Comparison of ENCODE assay signal across 9 cellular contexts in the genomic region with DNA sequence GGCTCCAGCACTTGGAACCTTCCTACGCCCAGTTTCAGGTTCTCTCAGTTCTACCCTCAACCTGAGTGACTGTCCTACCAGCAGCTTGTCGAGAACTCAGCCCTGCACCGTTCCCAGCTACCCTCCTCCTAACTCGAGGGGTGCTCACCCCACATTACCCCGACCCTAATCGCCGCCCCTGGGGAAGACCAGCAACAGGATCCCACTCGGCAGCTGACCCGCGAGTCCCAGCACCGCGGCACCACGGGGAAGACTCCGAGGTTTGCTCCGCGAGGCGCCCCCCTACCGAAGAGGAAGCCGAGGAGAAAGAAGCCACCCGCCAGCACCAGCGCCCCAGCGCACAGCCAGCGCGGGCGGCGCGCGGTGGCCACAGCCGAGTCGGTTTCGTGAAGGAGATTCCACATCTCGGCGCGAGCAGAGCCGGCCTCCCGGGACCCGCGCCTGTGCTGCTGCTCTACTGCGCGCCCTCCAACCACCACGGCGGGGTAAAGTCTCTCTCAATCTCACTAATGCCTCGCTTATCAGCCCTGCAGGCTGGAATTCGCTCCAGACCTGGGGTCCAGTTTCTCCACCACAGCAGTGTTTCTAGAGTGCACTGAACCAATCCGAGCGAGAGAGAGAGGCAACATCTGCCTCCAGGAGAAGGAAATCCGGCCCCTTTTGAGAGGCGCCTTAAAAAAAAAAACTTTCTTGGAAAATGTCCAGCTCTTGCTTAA. TPM values are rescaled to one million over a fixed set of nuclear protein-coding genes. Genes with fewer than 3 reads are reported as not detected.
DNase-seq lines count a peak whose midpoint lies in the region; ATAC-seq and TF ChIP-seq lines count a peak whose summit lies in the region.
"Had no signal": no experiment of that assay in that cellular context is flagged by ENCODE, and none has a peak within 500 bp of the region (broad histone marks: within the 10 kb centered on the region; RNA-seq: fewer than 3 reads in every experiment).

A gene (minus strand): TSS at position 597 of the 716 bp plus-strand sequence. CDS start 193 bp downstream, at position 404.

- H3K36me3 ChIP-seq in Panc1 (ENCODE audit: control insufficient read depth, insufficient read depth, low read length) = no peaks in the 10 kb centered on the region

- H3K4me3 Mint-ChIP-seq in activated naive CD4-positive, alpha-beta T cell treated with anti-CD3 and anti-CD28 coated beads for 36 hours = no peak within 1 kb of the TSS

- ATAC-seq in Panc1 (peak; percentile 85), Right ventricle myocardium superior (ENCODE audit: poor library complexity) (peak; percentile 90), GM21528 (IDR thresholded peaks at IDR 0.05; ENCODE audit: low FRiP score, unreplicated experiment) (no peak)

- POLR2A ChIA-PET in GM10248 (lab: Yijun Ruan, JAX) = no interaction called here
- POLR2A ChIA-PET in Panc1 (lab: Charles Lee) = interaction anchor here (0.6 kb wide), 1 partner anchor 140 kb away, joined by 3 read pairs; no protein-coding TSS in a partner anchor

- H3K27me3 Mint-ChIP-seq in activated naive CD4-positive, alpha-beta T cell treated with anti-CD3 and anti-CD28 coated beads for 36 hours (ENCODE audit: low read depth) = peaks cover 6% of the 10 kb centered on the region

- CTCF ChIA-PET in GM10248 (lab: Yijun Ruan, JAX) (no interaction called here), Panc1 (lab: Charles Lee) (no interaction called here)
- CTCF ChIA-PET in activated naive CD4-positive, alpha-beta T cell treated with anti-CD3 and anti-CD28 coated beads for 36 hours (lab: Charles Lee) = no interaction called here

- H3K4me3 ChIP-seq in Panc1 (ENCODE audit: low read depth in 2 of 2, low read length in 2 of 2) = peak within 1 kb of the TSS; percentile 47 to 55

- H3K4me1 ChIP-seq in Panc1 (ENCODE audit: control insufficient read depth, insufficient read depth, low read length) = no peaks in the 10 kb centered on the region; the same call in 1 of the 2 replicates

- H3K27me3 ChIP-seq in Panc1 (ENCODE audit: control insufficient read depth, insufficient read depth, low read length) = no peaks in the 10 kb centered on the region; the same call in 1 of the 2 replicates

- H3K36me3 Mint-ChIP-seq in activated naive CD4-positive, alpha-beta T cell treated with anti-CD3 and anti-CD28 coated beads for 36 hours (ENCODE audit: low read depth) = no peaks in the 10 kb centered on the region

- TF ChIP-seq CTCF in GM10248 (IDR thresholded peaks at IDR 0.05; ENCODE audit: control extremely low read depth, extremely low read depth, low read depth, missing control alignments) (no peak), Panc1 (IDR thresholded peaks at IDR 0.05) (no peak)

- H3K4me1 Mint-ChIP-seq in activated naive CD4-positive, alpha-beta T cell treated with anti-CD3 and anti-CD28 coated beads for 36 hours (ENCODE audit: low read depth) = peaks cover 3% of the 10 kb centered on the region

- in situ Hi-C loops in Panc1 (cut with HindIII; ENCODE audit: low pct_unique_long_range_greater_than_20kb, low sequenced_read_pairs) = no loop called here

- H3K9me3 ChIP-seq in Panc1 (ENCODE audit: control insufficient read depth, insufficient read depth, low read depth, low read length) = no peaks in the 10 kb centered on the region

- no peak within 1 kb of the TSS for H3K27ac ChIP-seq in Panc1 (ENCODE audit: low read length)

- intact Hi-C loops in Panc1 (cut with micrococcal nuclease; ENCODE audit: unreplicated experiment) (no loop called here), Right ventricle myocardium superior (cut with DNase I) (no loop called here)
- intact Hi-C loops in activated naive CD4-positive, alpha-beta T cell treated with anti-CD3 and anti-CD28 coated beads for 36 hours (cut with micrococcal nuclease) = no loop called here

- no peak within 1 kb of the TSS for H3K27ac Mint-ChIP-seq in activated naive CD4-positive, alpha-beta T cell treated with anti-CD3 and anti-CD28 coated beads for 36 hours

- DNase-seq in GM10248 (ENCODE audit: extremely low spot score) (peak; percentile 8), Panc1 (ENCODE audit: low read depth, low spot score) (no peak), Right ventricle myocardium superior (peak; percentile 49), putamen (ENCODE audit: low spot score) (peak; percentile 61), AML-193 (lab: John Stamatoyannopoulos, UW) (no peak), NCI-H446 (lab: John Stamatoyannopoulos, UW) (no peak)
- DNase-seq in activated naive CD4-positive, alpha-beta T cell treated with anti-CD3 and anti-CD28 coated beads for 36 hours = no peak

- H3K9me3 Mint-ChIP-seq in activated naive CD4-positive, alpha-beta T cell treated with anti-CD3 and anti-CD28 coated beads for 36 hours = no peaks in the 10 kb centered on the region

- BruUV-seq in Panc1 (replicated peaks; lab: Mats Ljungman, UMichigan) = no TSS peak

RNA-seq across cellular contexts. Expression of the gene that starts here (rescaled TPM):
- total RNA-seq in Panc1 (2021; ENCODE audit: unreplicated experiment) = 0.98 TPM
- not detected for polyA plus RNA-seq in Panc1 (2012; ENCODE audit: insufficient read length)
- total RNA-seq in Right ventricle myocardium superior = 0.27 TPM
- total RNA-seq in activated naive CD4-positive, alpha-beta T cell treated with anti-CD3 and anti-CD28 coated beads for 36 hours = not detected
- total RNA-seq: T-helper 2 cell treated with Interferon-gamma antibody and Interleukin-4, amounts not matched to agents 100 ng/mL and 5 ng/mL, for 36 hours had no signal

Comparison
In these comparisons a context has a peak if more than half of its experiments do, and no peak if none do; other contexts are left out.
1. Peak in ATAC-seq and H3K4me3 ChIP-seq in Panc1; RNA of the gene not detected or under 1 TPM.
2. Peak in DNase-seq and ATAC-seq in Right ventricle myocardium superior; RNA of the gene not detected or under 1 TPM.
3. DNase-seq: peak in GM10248 (single experiment) and putamen (single experiment); none in Panc1 (single experiment), activated naive CD4-positive, alpha-beta T cell treated with anti-CD3 and anti-CD28 coated beads for 36 hours (single experiment), AML-193 (0 of 2) and NCI-H446 (0 of 2).